In genomic region chr1:84174051-84174556, GRCh38 we compare ENCODE assay signal across 1 cellular context.
TF ChIP-seq lines count a peak whose summit lies in the region.

No MANE protein-coding gene starts in this region.

TF ChIP-seq in HEK293, 187 proteins besides CTCF, POLR2A, EP300 and RAD21 (continued from another document):
- TF ChIP-seq KLF17 (tag by site-specific recombination; IDR thresholded peaks at IDR 0.05) (no peak), ZNF366 (tag by site-specific recombination; conservative IDR thresholded peaks at IDR 0.05) (peak; percentile 34; the same call in 1 of the 2 replicates), ZNF654 (tag by site-specific recombination; IDR thresholded peaks at IDR 0.05; ENCODE audit: low read depth) (no peak), ZNF449 (tag by site-specific recombination; IDR thresholded peaks at IDR 0.05) (no peak), ZFP41 (tag by site-specific recombination; IDR thresholded peaks at IDR 0.05; ENCODE audit: borderline replicate concordance) (no peak), ZNF398 (tag by site-specific recombination; IDR thresholded peaks at IDR 0.05) (peak; percentile 33; the same call in 1 of the 2 replicates), TCF7L2 (IDR thresholded peaks at IDR 0.05; ENCODE audit: borderline replicate concordance, low read depth, low read length) (no peak), GLIS1 (tag by site-specific recombination; IDR thresholded peaks at IDR 0.05) (peak; percentile 29; the same call in 1 of the 2 replicates), SALL2 (tag by site-specific recombination; IDR thresholded peaks at IDR 0.05; ENCODE audit: borderline replicate concordance) (no peak), SP3 (tag by site-specific recombination; IDR thresholded peaks at IDR 0.05) (no peak), ZNF302 (tag by site-specific recombination; IDR thresholded peaks at IDR 0.05; ENCODE audit: low read depth) (no peak), TSHZ1 (tag by site-specific recombination; IDR thresholded peaks at IDR 0.05; ENCODE audit: borderline replicate concordance) (no peak), ZNF830 (tag by site-specific recombination; IDR thresholded peaks at IDR 0.05; ENCODE audit: low read depth) (no peak), ZNF707 (tag by site-specific recombination; IDR thresholded peaks at IDR 0.05) (no peak), ZBTB17 (tag by site-specific recombination; IDR thresholded peaks at IDR 0.05) (peak; percentile 14; the same call in 1 of the 2 replicates)
